In the genomic region with DNA sequence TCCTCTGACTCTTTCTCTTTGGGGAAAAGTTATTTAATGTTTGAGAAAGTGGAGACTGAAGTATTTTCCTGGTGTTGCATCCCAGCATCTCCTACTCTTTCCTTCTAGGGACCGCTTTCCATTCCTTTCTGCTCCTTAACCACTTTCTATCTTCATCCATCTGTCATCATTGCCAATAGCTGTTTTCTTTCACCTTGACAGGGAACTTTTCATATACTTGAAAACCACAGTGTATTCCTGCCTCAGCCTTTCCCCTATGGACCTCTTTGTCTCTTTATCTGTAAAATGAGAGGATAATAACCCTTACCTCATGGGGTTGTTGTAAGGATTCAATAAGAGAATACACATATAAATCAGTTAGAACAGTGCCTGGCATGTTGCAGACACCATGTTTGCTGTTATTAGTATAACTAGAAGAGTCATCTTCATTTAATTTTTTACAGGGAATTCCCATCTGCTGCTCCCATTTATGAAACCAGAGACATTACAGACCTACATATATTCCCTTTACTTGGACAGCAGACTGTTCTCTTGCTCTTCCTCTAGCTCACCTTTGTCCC, we compare ENCODE assay signal across 2 cellular contexts.
A peak's percentile ranks its signal among the peaks of the same experiment; 100 is the strongest.
TF ChIP-seq lines count a peak whose summit lies in the region.

No MANE protein-coding gene starts in this region.

TF ChIP-seq in SK-N-SH treated with all-trans-retinoic acid at 6 μM for 48 hours, 23 proteins besides CTCF, POLR2A, EP300 and RAD21:
- TF ChIP-seq, protein P1, sequence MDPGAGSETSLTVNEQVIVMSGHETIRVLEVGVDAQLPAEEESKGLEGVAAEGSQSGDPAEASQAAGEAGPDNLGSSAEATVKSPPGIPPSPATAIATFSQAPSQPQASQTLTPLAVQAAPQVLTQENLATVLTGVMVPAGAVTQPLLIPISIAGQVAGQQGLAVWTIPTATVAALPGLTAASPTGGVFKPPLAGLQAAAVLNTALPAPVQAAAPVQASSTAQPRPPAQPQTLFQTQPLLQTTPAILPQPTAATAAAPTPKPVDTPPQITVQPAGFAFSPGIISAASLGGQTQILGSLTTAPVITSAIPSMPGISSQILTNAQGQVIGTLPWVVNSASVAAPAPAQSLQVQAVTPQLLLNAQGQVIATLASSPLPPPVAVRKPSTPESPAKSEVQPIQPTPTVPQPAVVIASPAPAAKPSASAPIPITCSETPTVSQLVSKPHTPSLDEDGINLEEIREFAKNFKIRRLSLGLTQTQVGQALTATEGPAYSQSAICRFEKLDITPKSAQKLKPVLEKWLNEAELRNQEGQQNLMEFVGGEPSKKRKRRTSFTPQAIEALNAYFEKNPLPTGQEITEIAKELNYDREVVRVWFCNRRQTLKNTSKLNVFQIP (CRISPR knock-in tag; IDR thresholded peaks at IDR 0.05; ENCODE audit: borderline replicate concordance, low read depth), result no peak
- peak; percentile 59 for TF ChIP-seq ISL1 (CRISPR knock-in tag; IDR thresholded peaks at IDR 0.05)

TF ChIP-seq in SK-N-SH, 30 proteins besides CTCF, POLR2A, EP300 and RAD21 (continued from another document):
- TF ChIP-seq, protein P2, sequence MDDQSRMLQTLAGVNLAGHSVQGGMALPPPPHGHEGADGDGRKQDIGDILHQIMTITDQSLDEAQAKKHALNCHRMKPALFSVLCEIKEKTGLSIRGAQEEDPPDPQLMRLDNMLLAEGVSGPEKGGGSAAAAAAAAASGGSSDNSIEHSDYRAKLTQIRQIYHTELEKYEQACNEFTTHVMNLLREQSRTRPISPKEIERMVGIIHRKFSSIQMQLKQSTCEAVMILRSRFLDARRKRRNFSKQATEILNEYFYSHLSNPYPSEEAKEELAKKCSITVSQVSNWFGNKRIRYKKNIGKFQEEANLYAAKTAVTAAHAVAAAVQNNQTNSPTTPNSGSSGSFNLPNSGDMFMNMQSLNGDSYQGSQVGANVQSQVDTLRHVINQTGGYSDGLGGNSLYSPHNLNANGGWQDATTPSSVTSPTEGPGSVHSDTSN (IDR thresholded peaks at IDR 0.05), result no peak
- TF ChIP-seq, protein P3, sequence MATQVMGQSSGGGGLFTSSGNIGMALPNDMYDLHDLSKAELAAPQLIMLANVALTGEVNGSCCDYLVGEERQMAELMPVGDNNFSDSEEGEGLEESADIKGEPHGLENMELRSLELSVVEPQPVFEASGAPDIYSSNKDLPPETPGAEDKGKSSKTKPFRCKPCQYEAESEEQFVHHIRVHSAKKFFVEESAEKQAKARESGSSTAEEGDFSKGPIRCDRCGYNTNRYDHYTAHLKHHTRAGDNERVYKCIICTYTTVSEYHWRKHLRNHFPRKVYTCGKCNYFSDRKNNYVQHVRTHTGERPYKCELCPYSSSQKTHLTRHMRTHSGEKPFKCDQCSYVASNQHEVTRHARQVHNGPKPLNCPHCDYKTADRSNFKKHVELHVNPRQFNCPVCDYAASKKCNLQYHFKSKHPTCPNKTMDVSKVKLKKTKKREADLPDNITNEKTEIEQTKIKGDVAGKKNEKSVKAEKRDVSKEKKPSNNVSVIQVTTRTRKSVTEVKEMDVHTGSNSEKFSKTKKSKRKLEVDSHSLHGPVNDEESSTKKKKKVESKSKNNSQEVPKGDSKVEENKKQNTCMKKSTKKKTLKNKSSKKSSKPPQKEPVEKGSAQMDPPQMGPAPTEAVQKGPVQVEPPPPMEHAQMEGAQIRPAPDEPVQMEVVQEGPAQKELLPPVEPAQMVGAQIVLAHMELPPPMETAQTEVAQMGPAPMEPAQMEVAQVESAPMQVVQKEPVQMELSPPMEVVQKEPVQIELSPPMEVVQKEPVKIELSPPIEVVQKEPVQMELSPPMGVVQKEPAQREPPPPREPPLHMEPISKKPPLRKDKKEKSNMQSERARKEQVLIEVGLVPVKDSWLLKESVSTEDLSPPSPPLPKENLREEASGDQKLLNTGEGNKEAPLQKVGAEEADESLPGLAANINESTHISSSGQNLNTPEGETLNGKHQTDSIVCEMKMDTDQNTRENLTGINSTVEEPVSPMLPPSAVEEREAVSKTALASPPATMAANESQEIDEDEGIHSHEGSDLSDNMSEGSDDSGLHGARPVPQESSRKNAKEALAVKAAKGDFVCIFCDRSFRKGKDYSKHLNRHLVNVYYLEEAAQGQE (IDR thresholded peaks at IDR 0.05; ENCODE audit: low read depth, low read length), result no peak
- no peak for TF ChIP-seq MXI1 (IDR thresholded peaks at IDR 0.05; ENCODE audit: low read depth, low read length)
- no peak for TF ChIP-seq ELF1 (IDR thresholded peaks at IDR 0.05)
- no peak for TF ChIP-seq CHD2 (IDR thresholded peaks at IDR 0.05; ENCODE audit: low read length, partially characterized antibody)
- TF ChIP-seq, protein P4, sequence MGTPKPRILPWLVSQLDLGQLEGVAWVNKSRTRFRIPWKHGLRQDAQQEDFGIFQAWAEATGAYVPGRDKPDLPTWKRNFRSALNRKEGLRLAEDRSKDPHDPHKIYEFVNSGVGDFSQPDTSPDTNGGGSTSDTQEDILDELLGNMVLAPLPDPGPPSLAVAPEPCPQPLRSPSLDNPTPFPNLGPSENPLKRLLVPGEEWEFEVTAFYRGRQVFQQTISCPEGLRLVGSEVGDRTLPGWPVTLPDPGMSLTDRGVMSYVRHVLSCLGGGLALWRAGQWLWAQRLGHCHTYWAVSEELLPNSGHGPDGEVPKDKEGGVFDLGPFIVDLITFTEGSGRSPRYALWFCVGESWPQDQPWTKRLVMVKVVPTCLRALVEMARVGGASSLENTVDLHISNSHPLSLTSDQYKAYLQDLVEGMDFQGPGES (IDR thresholded peaks at IDR 0.05; ENCODE audit: low read depth, low read length), result no peak
- no peak for TF ChIP-seq SIN3A (IDR thresholded peaks at IDR 0.05; ENCODE audit: borderline replicate concordance, low read depth, low read length)
- no peak for TF ChIP-seq YY1 (IDR thresholded peaks at IDR 0.05; ENCODE audit: low read depth)
- TF ChIP-seq RFX5 (IDR thresholded peaks at IDR 0.05; ENCODE audit: low read length), result no peak
- TF ChIP-seq MEF2A (IDR thresholded peaks at IDR 0.05; ENCODE audit: borderline replicate concordance, low read depth), result no peak
- TF ChIP-seq GATA2 (CRISPR knock-in tag; IDR thresholded peaks at IDR 0.05), result no peak
- TF ChIP-seq NRF1 (IDR thresholded peaks at IDR 0.05; ENCODE audit: low read depth, low read length), result no peak
- TF ChIP-seq, protein P5, sequence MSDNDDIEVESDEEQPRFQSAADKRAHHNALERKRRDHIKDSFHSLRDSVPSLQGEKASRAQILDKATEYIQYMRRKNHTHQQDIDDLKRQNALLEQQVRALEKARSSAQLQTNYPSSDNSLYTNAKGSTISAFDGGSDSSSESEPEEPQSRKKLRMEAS (IDR thresholded peaks at IDR 0.05; ENCODE audit: low read depth), result no peak
